Comparison of ENCODE assay signal across 28 cellular contexts in genomic region chr2:101053117-101053516, GRCh38.
"Had no signal": no experiment of that assay in that cellular context is flagged by ENCODE, and none has a peak within 500 bp of the region (broad histone marks: within the 10 kb centered on the region; RNA-seq: fewer than 3 reads in every experiment).

No MANE protein-coding gene starts in this region.

- H3K9me3 ChIP-seq: lower lobe of right lung, neutrophil, ovary, right atrium auricular region, stomach, testis, thyroid gland, transverse colon, upper lobe of left lung, vagina had no signal

- H3K27me3 ChIP-seq: hepatocyte, neural progenitor cell, neutrophil, ovary, right atrium auricular region, stomach, testis, thyroid gland, transverse colon, upper lobe of left lung, vagina had no signal

- H3K27ac ChIP-seq: hepatocyte, lower lobe of right lung, neural progenitor cell, neutrophil, ovary, right atrium auricular region, skin epidermis, stomach, testis, thyroid gland, transverse colon, upper lobe of left lung, vagina had no signal

- H3K4me1 Mint-ChIP-seq: mesothelial cell of epicardium; naive B cell; natural killer cell; neural progenitor cell; stimulated activated naive B cell treated with anti-CD40 and anti-IgM and Interleukin-4, amounts not matched to agents 10 μg/mL and 1 μg/mL and 100 μg/mL, for 72 hours had no signal

- H3K79me2 ChIP-seq: hepatocyte had no signal

- H3K4me2 ChIP-seq: hepatocyte, neural progenitor cell had no signal

- H3K4me3 ChIP-seq: hepatocyte, lower lobe of right lung, neural progenitor cell, ovary, right atrium auricular region, skin epidermis, stomach, testis, thyroid gland, transverse colon, upper lobe of left lung, vagina had no signal

- H3K4me1 ChIP-seq: lower lobe of right lung, neural progenitor cell, testis, thyroid gland, transverse colon, upper lobe of left lung had no signal

- DNase-seq: islet precursor cell; lower lobe of right lung; mesendoderm; naive B cell; natural killer cell; nephron progenitor cell; occipital lobe; ovary; stimulated activated CD4-positive, alpha-beta T cell treated with anti-CD3 and anti-CD28 coated beads, Interleukin-12 subunit alpha, Interleukin-12 subunit beta, amount 100 ng/mL, for 4 hours; stimulated activated CD4-positive, alpha-beta T cell treated with anti-CD3 and anti-CD28 coated beads, Interleukin-15, amount 100 ng/mL, for 24 hours; stimulated activated CD4-positive, alpha-beta T cell treated with anti-CD3 and anti-CD28 coated beads, Interleukin-2, amount 100 ng/mL, for 24 hours; stimulated activated CD4-positive, alpha-beta T cell treated with anti-CD3 and anti-CD28 coated beads, Interleukin-4, amount 100 ng/mL, for 1 hour; stimulated activated naive B cell treated with anti-CD40 and anti-IgM and Interleukin-4, amounts not matched to agents 10 μg/mL and 1 μg/mL and 100 μg/mL, for 72 hours; stimulated activated naive CD8-positive, alpha-beta T cell treated with anti-CD3 and anti-CD28 coated beads, Interleukin-15, Interleukin-2, amounts not matched to agents 100 U/mL and 50 U/mL, for 24 hours; stomach; testis; thyroid gland; transverse colon; upper lobe of left lung had no signal

- ATAC-seq: lower lobe of right lung; natural killer cell; sciatic nerve; stimulated activated naive B cell treated with anti-CD40 and anti-IgM and Interleukin-4, amounts not matched to agents 10 μg/mL and 1 μg/mL and 100 μg/mL, for 72 hours; stimulated activated naive CD8-positive, alpha-beta T cell treated with anti-CD3 and anti-CD28 coated beads, Interleukin-15, Interleukin-2, amounts not matched to agents 100 U/mL and 50 U/mL, for 24 hours had no signal

- H2AFZ ChIP-seq: hepatocyte, neural progenitor cell had no signal

- H3K9me3 Mint-ChIP-seq: mesothelial cell of epicardium; natural killer cell; stimulated activated naive B cell treated with anti-CD40 and anti-IgM and Interleukin-4, amounts not matched to agents 10 μg/mL and 1 μg/mL and 100 μg/mL, for 72 hours had no signal

- H3K4me3 Mint-ChIP-seq: mesothelial cell of epicardium; naive B cell; natural killer cell; nephron progenitor cell; neural progenitor cell; stimulated activated naive B cell treated with anti-CD40 and anti-IgM and Interleukin-4, amounts not matched to agents 10 μg/mL and 1 μg/mL and 100 μg/mL, for 72 hours had no signal

- H3K36me3 Mint-ChIP-seq: naive B cell, natural killer cell had no signal

- H3K27ac Mint-ChIP-seq: mesothelial cell of epicardium; naive B cell; natural killer cell; neural progenitor cell; progenitor cell of endocrine pancreas; stimulated activated naive B cell treated with anti-CD40 and anti-IgM and Interleukin-4, amounts not matched to agents 10 μg/mL and 1 μg/mL and 100 μg/mL, for 72 hours had no signal

- H3K27me3 Mint-ChIP-seq: naive B cell, progenitor cell of endocrine pancreas had no signal

- H3K36me3 ChIP-seq: neural progenitor cell, ovary had no signal

- H3K9ac ChIP-seq: neural progenitor cell had no signal
